ENCODE assay signal across 8 cellular contexts in the genomic region with DNA sequence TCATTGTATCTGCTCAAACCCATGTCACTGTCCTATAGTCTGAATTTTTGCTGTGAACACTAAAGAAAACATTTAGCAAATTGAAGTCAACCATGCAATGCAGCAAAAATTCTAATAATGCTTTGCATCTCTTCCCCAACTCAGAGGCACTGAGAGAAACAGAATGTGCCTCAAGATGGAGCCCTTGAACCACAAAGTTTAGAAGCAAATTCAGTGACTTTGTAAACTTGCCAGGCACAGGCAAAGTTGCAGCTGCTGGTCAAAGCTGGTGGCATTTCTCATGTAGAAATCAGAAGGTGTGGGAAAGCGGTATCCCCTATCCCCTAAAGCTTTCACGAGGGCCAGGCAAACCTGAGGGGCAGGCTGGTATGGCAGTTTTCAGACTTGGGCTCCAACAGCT.
DNase-seq lines count a peak whose midpoint lies in the region; ATAC-seq and TF ChIP-seq lines count a peak whose summit lies in the region.

No MANE protein-coding gene starts in this region.

- no peak for TF ChIP-seq POLR2A in gastrocnemius medialis (IDR thresholded peaks at IDR 0.05)

- no peaks in the 10 kb centered on the region for H3K4me1 ChIP-seq in gastrocnemius medialis

- peaks cover 11% of the 10 kb centered on the region for H3K36me3 Mint-ChIP-seq in HFFc6 (ENCODE audit: low read depth)

- peaks cover 50% of the 10 kb centered on the region for H3K4me1 Mint-ChIP-seq in HFFc6 (ENCODE audit: low read depth)

- intact Hi-C loops in left cardiac atrium (cut with DNase I) (no loop called here), gastrocnemius medialis (cut with DNase I; ENCODE audit: low total_unique reads) (loop anchor here (10.0 kb wide), 2 partner anchors 232 to 532 kb away; no protein-coding TSS in a partner anchor)

- H3K27ac Mint-ChIP-seq in HFFc6: peak overlapping the region; percentile 94

- H3K4me3 ChIP-seq in AG09309 (ENCODE audit: control insufficient read depth, low read depth, low read length): no peak overlapping the region
- no peak overlapping the region for H3K4me3 ChIP-seq in WERI-Rb-1 (ENCODE audit: low read depth, low read length)
- H3K4me3 ChIP-seq in gastrocnemius medialis: no peak overlapping the region

- H3K9me3 ChIP-seq in WERI-Rb-1 (ENCODE audit: severe bottlenecking) (no peaks in the 10 kb centered on the region), gastrocnemius medialis (no peaks in the 10 kb centered on the region)

- H3K27me3 Mint-ChIP-seq in HFFc6 (ENCODE audit: insufficient read depth): peaks cover 2% of the 10 kb centered on the region; the same call in 1 of the 2 replicates

- H3K9me3 Mint-ChIP-seq in HFFc6: peaks cover 5% of the 10 kb centered on the region; the same call in 1 of the 2 replicates

- peak; percentile 71 for DNase-seq in AG09309 (ENCODE audit: low read depth)
- DNase-seq in HFFc6: peak; percentile 80
- DNase-seq in WERI-Rb-1: peak; percentile 18
- DNase-seq in left cardiac atrium: peak; percentile 16
- peak; percentile 1 to 8 for DNase-seq in gastrocnemius medialis
- no peak for DNase-seq in mesenteric fat pad (ENCODE audit: low spot score)
- DNase-seq in NCI-H2227 (lab: John Stamatoyannopoulos, UW; ENCODE audit: unreplicated experiment): no peak

- H3K27ac ChIP-seq in WERI-Rb-1 (no peak overlapping the region), gastrocnemius medialis (no peak overlapping the region)

- TF ChIP-seq CTCF in AG09309 (IDR thresholded peaks at IDR 0.05; ENCODE audit: control insufficient read depth, insufficient read depth, low read depth, low read length, missing control alignments): peak; percentile 69
- TF ChIP-seq CTCF in HFFc6 (IDR thresholded peaks at IDR 0.05): peak; percentile 70
- TF ChIP-seq CTCF in WERI-Rb-1 (IDR thresholded peaks at IDR 0.05; ENCODE audit: low read depth, low read length): peak; percentile 46
- peak in 3 of 5 experiments; percentile 24 to 48 (median 46) for TF ChIP-seq CTCF in gastrocnemius medialis (IDR thresholded peaks at IDR 0.05 in 4 of 5, conservative IDR thresholded peaks at IDR 0.05 in 1 of 5)

- peak; percentile 38 to 59 for ATAC-seq in left cardiac atrium
- ATAC-seq in gastrocnemius medialis: no peak
- ATAC-seq in GM18519 (IDR thresholded peaks at IDR 0.05; ENCODE audit: low FRiP score, unreplicated experiment): no peak

- no peaks in the 10 kb centered on the region for H3K36me3 ChIP-seq in WERI-Rb-1
- no peaks in the 10 kb centered on the region for H3K36me3 ChIP-seq in gastrocnemius medialis

- H3K27me3 ChIP-seq in WERI-Rb-1 (ENCODE audit: insufficient read depth, low read depth, severe bottlenecking) (no peaks in the 10 kb centered on the region), gastrocnemius medialis (no peaks in the 10 kb centered on the region)

- no peak overlapping the region for H3K4me3 Mint-ChIP-seq in HFFc6

- in situ Hi-C loops in gastrocnemius medialis (cut with MboI; ENCODE audit: low sequenced_read_pairs in 4 of 4): loop anchor here in 2 of 4 donors (25.0 kb wide), 1 partner anchor 1090 kb away; no protein-coding TSS in a partner anchor

Comparison
In these comparisons a context has a peak if more than half of its experiments do, and no peak if none do; other contexts are left out.
1. DNase-seq: peak in AG09309 (single experiment), HFFc6 (single experiment), WERI-Rb-1 (single experiment), left cardiac atrium (single experiment) and gastrocnemius medialis (2 of 2); none in mesenteric fat pad (single experiment) and NCI-H2227 (single experiment).
2. ATAC-seq: peak in left cardiac atrium (2 of 2); none in gastrocnemius medialis (0 of 2) and GM18519 (single experiment).
3. Peak in every context shown above with its lines, with median percentiles within 50 percentile points of each other: CTCF ChIP-seq.